12 cellular contexts compared by ENCODE assay signal in the genomic region with DNA sequence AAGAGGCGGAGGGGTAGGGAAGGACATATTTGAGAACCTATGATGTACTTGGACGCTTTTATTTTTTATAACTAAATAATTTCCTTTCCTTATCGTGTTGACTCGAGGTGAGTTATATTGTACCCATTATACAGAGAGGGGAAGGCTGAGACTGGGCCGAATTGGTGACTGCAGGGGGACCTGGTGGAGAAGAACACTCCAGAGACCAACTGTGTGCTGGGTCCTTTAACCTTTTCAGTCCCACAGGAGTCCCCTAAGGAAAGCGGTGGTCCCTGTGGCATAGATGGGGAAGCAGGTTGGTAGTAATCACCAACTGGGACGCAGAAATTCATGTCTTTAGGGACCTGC. TPM values are rescaled to one million over a fixed set of nuclear protein-coding genes. Genes with fewer than 3 reads are reported as not detected.
DNase-seq lines count a peak whose midpoint lies in the region; ATAC-seq and TF ChIP-seq lines count a peak whose summit lies in the region.
"Had no signal": no experiment of that assay in that cellular context is flagged by ENCODE, and none has a peak within 500 bp of the region (broad histone marks: within the 10 kb centered on the region; RNA-seq: fewer than 3 reads in every experiment).

No MANE protein-coding gene starts in this region.

- H3K4me3 ChIP-seq in HUES64 (ENCODE audit: low read length) (peak overlapping the region; percentile 43), duodenal mucosa (ENCODE audit: low read depth in 1 of 2, low read length in 2 of 2) (peak overlapping the region; percentile 55 to 57), muscle layer of duodenum (ENCODE audit: low read depth in 1 of 2, low read length in 2 of 2) (peak overlapping the region; percentile 42 to 59), suprapubic skin (peak overlapping the region; percentile 63), Karpas-422 (ENCODE audit: low read length) (no peak overlapping the region)

- no peak for TF ChIP-seq POLR2A in suprapubic skin (IDR thresholded peaks at IDR 0.05)

- TF ChIP-seq CTCF in suprapubic skin (IDR thresholded peaks at IDR 0.05), result no peak

- no peak overlapping the region for H2AFZ ChIP-seq in Karpas-422 (ENCODE audit: low read length)

- ATAC-seq in GM21619 (IDR thresholded peaks at IDR 0.05; ENCODE audit: unreplicated experiment) (no peak), HG03469 (IDR thresholded peaks at IDR 0.05; ENCODE audit: unreplicated experiment) (no peak)

- H3K4me2 ChIP-seq in Karpas-422 (ENCODE audit: low read depth, low read length, poor library complexity, severe bottlenecking), result no peak overlapping the region

- H3K9me3 ChIP-seq in HUES64 (ENCODE audit: insufficient read depth, low read depth, low read length) (peaks cover 35% of the 10 kb centered on the region), duodenal mucosa (ENCODE audit: control insufficient read depth in 1 of 2, low read length in 2 of 2) (no peaks in the 10 kb centered on the region), muscle layer of duodenum (ENCODE audit: control insufficient read depth in 1 of 2, low read length in 2 of 2) (no peaks in the 10 kb centered on the region), suprapubic skin (no peaks in the 10 kb centered on the region), Karpas-422 (ENCODE audit: low read length) (no peaks in the 10 kb centered on the region)

- no peaks in the 10 kb centered on the region for H4K20me1 ChIP-seq in Karpas-422 (ENCODE audit: insufficient read depth, low read depth, low read length)

- H3K4me1 ChIP-seq in HUES64 (ENCODE audit: insufficient read depth, low read length), result no peaks in the 10 kb centered on the region
- H3K4me1 ChIP-seq in duodenal mucosa (ENCODE audit: control insufficient read depth in 1 of 2, insufficient read depth in 2 of 2, low read length in 2 of 2), result peaks cover 20 to 27% of the 10 kb centered on the region in 2 donors
- H3K4me1 ChIP-seq in muscle layer of duodenum (ENCODE audit: control insufficient read depth in 1 of 2, insufficient read depth in 2 of 2, low read length in 2 of 2), result peaks cover 0 to 22% of the 10 kb centered on the region in 2 donors
- H3K4me1 ChIP-seq in suprapubic skin, result peaks cover 34% of the 10 kb centered on the region
- no peaks in the 10 kb centered on the region; the same call in 1 of the 2 replicates for H3K4me1 ChIP-seq in Karpas-422 (ENCODE audit: low read length)

- H3K27me3 ChIP-seq in HUES64 (ENCODE audit: insufficient read depth, low read length), result peaks cover 14% of the 10 kb centered on the region; the same call in 1 of the 2 replicates
- H3K27me3 ChIP-seq in duodenal mucosa (ENCODE audit: control insufficient read depth in 1 of 2, insufficient read depth in 2 of 2, low read length in 2 of 2), result peaks cover 0 to 6% of the 10 kb centered on the region in 2 donors
- peaks cover 22% of the 10 kb centered on the region for H3K27me3 ChIP-seq in muscle layer of duodenum (ENCODE audit: low read depth, low read length)
- H3K27me3 ChIP-seq in suprapubic skin, result peaks cover 50% of the 10 kb centered on the region
- no peaks in the 10 kb centered on the region for H3K27me3 ChIP-seq in Karpas-422 (ENCODE audit: low read length)

- H3K9me2 ChIP-seq in Karpas-422 (replicated peaks; ENCODE audit: insufficient read depth, low read length), result no peaks in the 10 kb centered on the region

- no peaks in the 10 kb centered on the region for H3K36me3 ChIP-seq in HUES64 (ENCODE audit: insufficient read depth, low read length)
- peaks cover 0 to 4% of the 10 kb centered on the region in 2 donors for H3K36me3 ChIP-seq in duodenal mucosa (ENCODE audit: control insufficient read depth in 1 of 2, insufficient read depth in 2 of 2, low read length in 2 of 2)
- H3K36me3 ChIP-seq in muscle layer of duodenum (ENCODE audit: control insufficient read depth in 1 of 2, insufficient read depth in 2 of 2, low read length in 2 of 2), result no peaks in the 10 kb centered on the region
- no peaks in the 10 kb centered on the region for H3K36me3 ChIP-seq in suprapubic skin
- H3K36me3 ChIP-seq in Karpas-422 (ENCODE audit: insufficient read depth, low read length), result no peaks in the 10 kb centered on the region

- H3K9ac ChIP-seq in HUES64 (ENCODE audit: low read depth, low read length) (no peak overlapping the region), duodenal mucosa (ENCODE audit: low read depth in 1 of 2, low read length in 2 of 2) (peak overlapping the region; percentile 48 to 75), Karpas-422 (ENCODE audit: low read length) (no peak overlapping the region)

- DNase-seq in suprapubic skin (ENCODE audit: low spot score in 2 of 2), result no peak
- DNase-seq in Karpas-422, result no peak
- DNase-seq in stimulated activated naive CD4-positive, alpha-beta T cell (lab: John Stamatoyannopoulos, UW), result no peak
- DNase-seq: activated naive CD4-positive, alpha-beta T cell treated with anti-CD3 and anti-CD28 coated beads, Interleukin-2, amount 10 ng/mL, durations not matched to agents 7 days and 5 days; HFFc6; NCI-H524 treated with DMSO at 0.1 percent for 48 hours had no signal

- TF ChIP-seq EP300 in suprapubic skin (IDR thresholded peaks at IDR 0.05), result no peak

- no peaks in the 10 kb centered on the region for H3K79me2 ChIP-seq in Karpas-422 (ENCODE audit: low read length)

- H3K27ac ChIP-seq in HUES64 (ENCODE audit: low read depth, low read length) (no peak overlapping the region), duodenal mucosa (ENCODE audit: low read depth, low read length) (peak overlapping the region; percentile 84), muscle layer of duodenum (ENCODE audit: low read length) (peak overlapping the region; percentile 51), suprapubic skin (peak overlapping the region; percentile 76), Karpas-422 (ENCODE audit: low read length) (no peak overlapping the region)

- WGBS in HUES64, result 75% methylated on average over 4 of the region's 7 CpGs
- 59% methylated on average over 7 of the region's 7 CpGs for WGBS in suprapubic skin

RNA-seq across cellular contexts. Expression of a gene that starts 0.6 kb away (rescaled TPM):
- 2.1 TPM for polyA plus RNA-seq in HUES64 (2013, experiment 1 of 2)
- 3.0 TPM for polyA plus RNA-seq in HUES64 (2013, experiment 2 of 2)
- 100 to 1,000 TPM in 3 of 4 donors, 10 to 100 TPM in 1; 84.8 to 116 (median 104) TPM for total RNA-seq in suprapubic skin
- not detected in 2 replicates for total RNA-seq in Karpas-422 (2014; rRNA removed; shearing (Covaris generic); ENCODE audit: low replicate concordance)

RNA-seq across cellular contexts. Expression of a gene that starts 41.0 kb away (rescaled TPM):
- not detected for polyA plus RNA-seq in HUES64 (2013, experiment 1 of 2)
- polyA plus RNA-seq in HUES64 (2013, experiment 2 of 2), result not detected
- total RNA-seq in suprapubic skin, result not detected
- not detected in 2 replicates for total RNA-seq in Karpas-422 (2014; rRNA removed; shearing (Covaris generic); ENCODE audit: low replicate concordance)
- total RNA-seq: G401, HFFc6 had no signal

Comparison
In these comparisons a context has a peak if more than half of its experiments do, and no peak if none do; other contexts are left out.
1. H3K27ac ChIP-seq: peak in duodenal mucosa (single experiment), muscle layer of duodenum (single experiment) and suprapubic skin (single experiment); none in HUES64 (single experiment) and Karpas-422 (single experiment).
2. H3K9ac ChIP-seq: peak in duodenal mucosa (2 of 2); none in HUES64 (single experiment) and Karpas-422 (single experiment).
3. RNA of a gene that starts 0.6 kb away (total RNA-seq): 84.8 to 116 TPM in suprapubic skin; not detected in Karpas-422; every median in the first group is over 10 times any median in the second.